In the genomic region with DNA sequence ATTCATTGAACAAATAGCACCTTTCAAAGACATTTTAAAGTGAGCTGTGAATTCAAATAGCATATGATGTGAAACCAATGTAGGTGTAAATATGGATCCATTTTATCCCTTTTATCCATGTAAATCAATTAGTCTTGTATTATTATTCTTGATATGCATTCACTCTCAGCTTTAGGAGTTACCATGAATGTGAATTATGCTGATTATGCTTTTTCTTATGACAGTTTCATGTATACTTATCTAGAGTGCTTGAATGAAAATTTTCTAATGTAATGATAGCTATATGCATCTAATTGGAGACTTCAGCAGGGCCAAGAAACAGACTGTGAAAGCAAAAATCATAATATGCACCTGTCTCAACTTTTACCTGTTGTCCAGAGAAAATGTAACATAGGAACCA, we compare ENCODE assay signal across 17 cellular contexts.
DNase-seq lines count a peak whose midpoint lies in the region; ATAC-seq, FAIRE-seq and TF ChIP-seq lines count a peak whose summit lies in the region.
"Had no signal": no experiment of that assay in that cellular context is flagged by ENCODE, and none has a peak within 500 bp of the region (broad histone marks: within the 10 kb centered on the region; RNA-seq: fewer than 3 reads in every experiment).

No MANE protein-coding gene starts in this region.

- H2BK5ac ChIP-seq in IMR-90 (ENCODE audit: low read depth, low read length, poor library complexity, severe bottlenecking): no peak overlapping the region

- no peaks in the 10 kb centered on the region for H3K36me3 ChIP-seq in IMR-90 (ENCODE audit: control insufficient read depth, insufficient read depth, low read length)
- H3K36me3 ChIP-seq in K562 (ENCODE audit: control insufficient read depth, insufficient read depth, low read length): no peaks in the 10 kb centered on the region
- H3K36me3 ChIP-seq in BE2C: no peaks in the 10 kb centered on the region

- no peak for TF ChIP-seq POLR2A in A549 (IDR thresholded peaks at IDR 0.05; ENCODE audit: low read length)
- TF ChIP-seq POLR2A in IMR-90 (IDR thresholded peaks at IDR 0.05; ENCODE audit: low read depth, low read length): no peak
- no peak for TF ChIP-seq POLR2A in K562 (conservative IDR thresholded peaks at IDR 0.05)

- H3K9ac ChIP-seq in IMR-90 (ENCODE audit: low read depth, low read length) (no peak overlapping the region), K562 (ENCODE audit: insufficient read depth in 1 of 2, low read depth in 2 of 2, low read length in 2 of 2) (no peak overlapping the region)

- H3K4me1 ChIP-seq in A549: no peaks in the 10 kb centered on the region
- H3K4me1 ChIP-seq in IMR-90 (ENCODE audit: control insufficient read depth, insufficient read depth, low read length): no peaks in the 10 kb centered on the region
- H3K4me1 ChIP-seq in K562 (replicated peaks in 1 of 2; ENCODE audit: control insufficient read depth in 2 of 2, insufficient read depth in 2 of 2, low read length in 2 of 2): no peaks in the 10 kb centered on the region
- no peaks in the 10 kb centered on the region for H3K4me1 ChIP-seq in BE2C

- in situ Hi-C loops in IMR-90 (cut with MboI; ENCODE audit: low sequenced_read_pairs) (no loop called here), K562 (cut with MboI) (no loop called here)

- H3K79me1 ChIP-seq in IMR-90 (ENCODE audit: low read depth in 1 of 2, low read length in 2 of 2): no peaks in the 10 kb centered on the region

- no peaks in the 10 kb centered on the region for H4K20me1 ChIP-seq in IMR-90 (ENCODE audit: insufficient read depth, low read length)
- no peaks in the 10 kb centered on the region for H4K20me1 ChIP-seq in K562 (replicated peaks; ENCODE audit: control insufficient read depth, insufficient read depth, low read length)

- no peak overlapping the region for H3K56ac ChIP-seq in IMR-90 (ENCODE audit: extremely low read depth, insufficient read depth, low read length)

- no peak for DNase-seq in A549 (ENCODE audit: low read depth in 1 of 2, low spot score in 1 of 2)
- DNase-seq in IMR-90: no peak
- no peak for DNase-seq in K562 (ENCODE audit: extremely low read depth in 1 of 4, low spot score in 3 of 4)
- DNase-seq in BE2C: no peak
- no peak for DNase-seq in GM19239 (ENCODE audit: insufficient read length, low spot score)
- no peak for DNase-seq in activated T-cell treated with anti-CD3 and anti-CD28 coated beads, Interleukin-2, amount 50 U/mL, for 1 hour
- DNase-seq: ACHN; C1 segment of cervical spinal cord; Calu3; CD4-positive, alpha-beta memory T cell; COR-L47; DMS79 treated with DMSO at 0.1 percent for 48 hours; GF-D8; GOT3; H7 had no signal

- H3K4me2 ChIP-seq in A549: no peak overlapping the region
- no peak overlapping the region for H3K4me2 ChIP-seq in IMR-90 (ENCODE audit: low read depth, low read length)
- H3K4me2 ChIP-seq in K562 (ENCODE audit: insufficient read depth, low read length): no peak overlapping the region

- no peak overlapping the region for H3K4ac ChIP-seq in IMR-90 (ENCODE audit: low read depth, low read length)

- dilution Hi-C loops in IMR-90 (cut with HindIII; ENCODE audit: low sequenced_read_pairs, unreplicated experiment): no loop called here

- H2BK15ac ChIP-seq in IMR-90 (ENCODE audit: low read depth, low read length): no peak overlapping the region

- intact Hi-C loops in IMR-90 (cut with micrococcal nuclease) (no loop called here), K562 (cut with micrococcal nuclease) (no loop called here)

- no peaks in the 10 kb centered on the region for H3K9me1 ChIP-seq in IMR-90 (ENCODE audit: insufficient read depth, low read length)
- H3K9me1 ChIP-seq in K562 (ENCODE audit: control insufficient read depth, insufficient read depth, low read length): no peaks in the 10 kb centered on the region

- H2AFZ ChIP-seq in IMR-90 (replicated peaks; ENCODE audit: low read length, poor library complexity) (no peak overlapping the region), K562 (ENCODE audit: low read depth, low read length) (no peak overlapping the region)

- no peak overlapping the region for H4K8ac ChIP-seq in IMR-90 (ENCODE audit: low read depth in 2 of 2, low read length in 2 of 2)

- no peaks in the 10 kb centered on the region for H3K9me3 ChIP-seq in A549
- no peaks in the 10 kb centered on the region for H3K9me3 ChIP-seq in IMR-90 (ENCODE audit: control insufficient read depth, insufficient read depth, low read length)
- no peaks in the 10 kb centered on the region for H3K9me3 ChIP-seq in K562 (replicated peaks; ENCODE audit: control insufficient read depth, insufficient read depth, low read depth, low read length)
- no peaks in the 10 kb centered on the region for H3K9me3 ChIP-seq in BE2C

- H3K27me3 ChIP-seq in IMR-90 (ENCODE audit: control insufficient read depth, insufficient read depth, low read length) (no peaks in the 10 kb centered on the region), K562 (ENCODE audit: control insufficient read depth in 2 of 2, insufficient read depth in 2 of 2, low read length in 2 of 2) (no peaks in the 10 kb centered on the region), BE2C (no peaks in the 10 kb centered on the region)

- H4K5ac ChIP-seq in IMR-90 (ENCODE audit: low read depth, low read length): no peak overlapping the region

- no peak overlapping the region for H2BK120ac ChIP-seq in IMR-90 (ENCODE audit: low read depth, low read length)

- no peak for TF ChIP-seq EP300 in A549 (IDR thresholded peaks at IDR 0.05)
- no peak for TF ChIP-seq EP300 in K562 (IDR thresholded peaks at IDR 0.05; ENCODE audit: low read length)

- BruUV-seq in IMR-90 (replicated peaks; lab: Mats Ljungman, UMichigan) (no TSS peak), K562 (replicated peaks; lab: Mats Ljungman, UMichigan) (no TSS peak)

- H2AK9ac ChIP-seq in IMR-90 (replicated peaks; ENCODE audit: low read depth, low read length, poor library complexity): no peak overlapping the region

- H3K79me2 ChIP-seq in K562 (ENCODE audit: control insufficient read depth, insufficient read depth, low read length): no peaks in the 10 kb centered on the region

- H3K4me3 ChIP-seq in A549 (no peak overlapping the region), IMR-90 (ENCODE audit: insufficient read depth, low read depth, low read length) (no peak overlapping the region), K562 (no peak overlapping the region), BE2C (ENCODE audit: low read depth, low read length) (no peak overlapping the region)

- POLR2A ChIA-PET in A549 (lab: Yijun Ruan, JAX): no interaction called here
- POLR2A ChIA-PET in IMR-90 (lab: Charles Lee; ENCODE audit: unreplicated experiment): no interaction called here
- POLR2A ChIA-PET in K562 (lab: Yijun Ruan, JAX): no interaction called here

- FAIRE-seq in A549 (lab: Jason Lieb, UNC): no peak
- no peak for FAIRE-seq in K562 (lab: Jason Lieb, UNC)
- FAIRE-seq in GM19239 (lab: Jason Lieb, UNC): no peak
- FAIRE-seq: GM12891, GM18507 had no signal

- TF ChIP-seq CTCF in A549 (IDR thresholded peaks at IDR 0.05) (no peak), IMR-90 (conservative IDR thresholded peaks at IDR 0.05; ENCODE audit: low read depth, low read length) (no peak), K562 (IDR thresholded peaks at IDR 0.05 in 2 of 3, conservative IDR thresholded peaks at IDR 0.05 in 1 of 3; ENCODE audit: insufficient read depth in 2 of 3, low read depth in 1 of 3, low read length in 3 of 3) (no peak), BE2C (IDR thresholded peaks at IDR 0.05; ENCODE audit: low read depth, low read length) (no peak)

- ATAC-seq in A549 (no peak), IMR-90 (ENCODE audit: low read depth) (no peak), K562 (no peak)

- no peak overlapping the region for H3K18ac ChIP-seq in IMR-90 (ENCODE audit: low read depth, low read length)

- no peak overlapping the region for H3K27ac ChIP-seq in A549
- no peak overlapping the region for H3K27ac ChIP-seq in IMR-90 (ENCODE audit: insufficient read depth, low read length)
- no peak overlapping the region for H3K27ac ChIP-seq in K562 (ENCODE audit: extremely low read depth, low read depth, low read length)

- no peak overlapping the region for H2AK5ac ChIP-seq in IMR-90 (ENCODE audit: low read depth, low read length)

- CTCF ChIA-PET in A549 (lab: Yijun Ruan, JAX) (no interaction called here), IMR-90 (lab: Yijun Ruan, JAX) (no interaction called here), K562 (lab: Yijun Ruan, JAX; ENCODE audit: low intra/inter-chr PET ratio) (no interaction called here)

- no peak overlapping the region for H3K23ac ChIP-seq in IMR-90 (ENCODE audit: low read depth, low read length)

- H2BK20ac ChIP-seq in IMR-90 (ENCODE audit: low read depth, low read length): no peak overlapping the region

- TF ChIP-seq RAD21 in A549 (conservative IDR thresholded peaks at IDR 0.05 in 1 of 2, IDR thresholded peaks at IDR 0.05 in 1 of 2) (no peak), IMR-90 (IDR thresholded peaks at IDR 0.05; ENCODE audit: low read length) (no peak), K562 (CRISPR knock-in tag; conservative IDR thresholded peaks at IDR 0.05 in 1 of 2, IDR thresholded peaks at IDR 0.05 in 1 of 2) (no peak)

- no peak overlapping the region for H3K14ac ChIP-seq in IMR-90 (replicated peaks; ENCODE audit: low read depth, low read length)

- no peak overlapping the region for H4K91ac ChIP-seq in IMR-90 (ENCODE audit: insufficient read depth, low read depth, low read length)

TF ChIP-seq in A549, 52 proteins besides CTCF, POLR2A, EP300 and RAD21:
- TF ChIP-seq NR3C1 (IDR thresholded peaks at IDR 0.05) (no peak), MAFK (IDR thresholded peaks at IDR 0.05; ENCODE audit: partially characterized antibody) (peak; percentile 82)

TF ChIP-seq in IMR-90, 13 proteins besides CTCF, POLR2A, EP300 and RAD21 (continues in another document):
- TF ChIP-seq MAFK (IDR thresholded peaks at IDR 0.05; ENCODE audit: low read depth, low read length): peak; percentile 90

TF ChIP-seq in K562, 482 proteins besides CTCF, POLR2A, EP300 and RAD21 (continues in another document):
- no peak for TF ChIP-seq MCM2 (IDR thresholded peaks at IDR 0.05; ENCODE audit: low read depth)
- TF ChIP-seq, protein P1, sequence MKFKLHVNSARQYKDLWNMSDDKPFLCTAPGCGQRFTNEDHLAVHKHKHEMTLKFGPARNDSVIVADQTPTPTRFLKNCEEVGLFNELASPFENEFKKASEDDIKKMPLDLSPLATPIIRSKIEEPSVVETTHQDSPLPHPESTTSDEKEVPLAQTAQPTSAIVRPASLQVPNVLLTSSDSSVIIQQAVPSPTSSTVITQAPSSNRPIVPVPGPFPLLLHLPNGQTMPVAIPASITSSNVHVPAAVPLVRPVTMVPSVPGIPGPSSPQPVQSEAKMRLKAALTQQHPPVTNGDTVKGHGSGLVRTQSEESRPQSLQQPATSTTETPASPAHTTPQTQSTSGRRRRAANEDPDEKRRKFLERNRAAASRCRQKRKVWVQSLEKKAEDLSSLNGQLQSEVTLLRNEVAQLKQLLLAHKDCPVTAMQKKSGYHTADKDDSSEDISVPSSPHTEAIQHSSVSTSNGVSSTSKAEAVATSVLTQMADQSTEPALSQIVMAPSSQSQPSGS (CRISPR knock-in tag; IDR thresholded peaks at IDR 0.05): no peak
- peak; percentile 44; the same call in 1 of the 2 replicates for TF ChIP-seq C11orf30 (IDR thresholded peaks at IDR 0.05; ENCODE audit: low read depth)
- TF ChIP-seq MAFG (tag; conservative IDR thresholded peaks at IDR 0.05): peak; percentile 51
- TF ChIP-seq SAP30 (IDR thresholded peaks at IDR 0.05; ENCODE audit: borderline replicate concordance, insufficient read depth, low read depth, low read length, poor library complexity, severe bottlenecking): no peak
